Comparison of ENCODE assay signal across 1 cellular context in genomic region chr19:1406818-1407661, GRCh38.
TF ChIP-seq lines count a peak whose summit lies in the region.

TSS of gene DAZAP1 (plus strand) at chr19:1407586. CDS start at chr19:1407774, 188 bp downstream.

TF ChIP-seq in GM12878, 131 proteins besides CTCF, POLR2A, EP300 and RAD21 (continued from another document and continues in another):
- TF ChIP-seq NKRF (conservative IDR thresholded peaks at IDR 0.05) (peak; percentile 75), BCLAF1 (IDR thresholded peaks at IDR 0.05) (no peak), CBX5 (IDR thresholded peaks at IDR 0.05; ENCODE audit: low read depth) (no peak), BCL3 (IDR thresholded peaks at IDR 0.05; ENCODE audit: borderline replicate concordance, insufficient read depth, low read depth, low read length, poor library complexity, severe bottlenecking) (peak; percentile 16), CREM (IDR thresholded peaks at IDR 0.05; ENCODE audit: low read depth) (peak; percentile 50; the same call in 1 of the 2 replicates), SIX5 (IDR thresholded peaks at IDR 0.05; ENCODE audit: low read depth, low read length, severe bottlenecking) (peak; percentile 77), MTA2 (IDR thresholded peaks at IDR 0.05; ENCODE audit: low read depth) (peak; percentile 42; the same call in 1 of the 2 replicates), RB1 (IDR thresholded peaks at IDR 0.05; ENCODE audit: borderline replicate concordance) (0 out of 2 replicates have a peak, but pooled peaks have one; percentile 73), ETV6 (conservative IDR thresholded peaks at IDR 0.05 in 1 of 2, IDR thresholded peaks at IDR 0.05 in 1 of 2; ENCODE audit: borderline replicate concordance in 1 of 2, low read depth in 1 of 2) (no peak), NRF1 (conservative IDR thresholded peaks at IDR 0.05; ENCODE audit: low read depth, low read length) (peak; percentile 72), MAX (IDR thresholded peaks at IDR 0.05; ENCODE audit: low read depth, low read length) (peak; percentile 90), E2F4 (IDR thresholded peaks at IDR 0.05; ENCODE audit: low read depth, low read length) (peak; percentile 39; the same call in 1 of the 2 replicates), RELA (IDR thresholded peaks at IDR 0.05; ENCODE audit: borderline replicate concordance, partially characterized antibody) (peak; percentile 53), SUPT20H (IDR thresholded peaks at IDR 0.05; ENCODE audit: borderline replicate concordance, control insufficient read depth, low read depth, low read length) (no peak), LARP7 (IDR thresholded peaks at IDR 0.05) (peak; percentile 61; the same call in 1 of the 2 replicates), CUX1 (IDR thresholded peaks at IDR 0.05; ENCODE audit: insufficient replicate concordance, low read depth, low read length) (no peak), CBFB (IDR thresholded peaks at IDR 0.05; ENCODE audit: low read depth) (0 out of 2 replicates have a peak, but pooled peaks have one; percentile 25), HCFC1 (IDR thresholded peaks at IDR 0.05; ENCODE audit: low read length) (peak; percentile 91), EGR1 (IDR thresholded peaks at IDR 0.05; ENCODE audit: borderline replicate concordance in 1 of 2, low read depth in 2 of 2, low read length in 2 of 2) (peak; percentile 72 to 94; a peak in 2 of 3 replicates), ZBTB4 (CRISPR knock-in tag; IDR thresholded peaks at IDR 0.05) (no peak), RBBP5 (conservative IDR thresholded peaks at IDR 0.05) (no peak), BCL11A (IDR thresholded peaks at IDR 0.05; ENCODE audit: low read depth, low read length) (no peak), SUZ12 (IDR thresholded peaks at IDR 0.05; ENCODE audit: unreplicated experiment) (no peak), NBN (IDR thresholded peaks at IDR 0.05) (peak; percentile 84), CBX3 (IDR thresholded peaks at IDR 0.05; ENCODE audit: borderline replicate concordance, low read depth) (no peak), SKIL (IDR thresholded peaks at IDR 0.05; ENCODE audit: low read depth, poor library complexity, severe bottlenecking) (no peak), NFIC (IDR thresholded peaks at IDR 0.05; ENCODE audit: low read depth, low read length) (no peak; the same call in 1 of the 2 replicates), SREBF1 (IDR thresholded peaks at IDR 0.05; ENCODE audit: low read length) (0 out of 2 replicates have a peak, but pooled peaks have one; percentile 34), FOS (IDR thresholded peaks at IDR 0.05; ENCODE audit: borderline replicate concordance, extremely low read depth, insufficient read length) (no peak), IRF3 (IDR thresholded peaks at IDR 0.05) (no peak), HDGF (IDR thresholded peaks at IDR 0.05) (no peak), USF1 (IDR thresholded peaks at IDR 0.05; ENCODE audit: borderline replicate concordance, extremely low read length, insufficient read depth, low read depth, low read length) (peak; percentile 80), ZNF384 (IDR thresholded peaks at IDR 0.05; ENCODE audit: borderline replicate concordance, low read depth, low read length) (no peak)
